ENCODE assay signal across 22 cellular contexts in the genomic region with DNA sequence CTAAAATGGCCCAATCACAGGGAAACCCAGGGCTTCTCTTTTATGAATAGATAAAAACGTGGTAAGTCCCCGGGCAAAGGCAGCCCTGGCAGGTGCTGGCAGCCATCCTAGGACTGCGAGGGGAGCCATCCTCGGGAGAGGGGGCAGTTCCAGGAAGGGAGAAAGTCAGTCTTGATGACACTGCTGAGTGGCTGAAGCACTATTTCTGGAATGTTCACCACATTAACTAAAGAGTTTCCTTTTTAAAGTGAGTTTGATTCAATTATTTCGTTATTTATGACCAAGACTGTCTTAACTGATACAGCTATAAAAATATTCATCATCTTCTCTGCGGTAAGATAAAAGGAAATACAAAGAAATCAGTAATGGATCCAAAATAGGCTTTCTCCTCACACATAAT. TPM values are rescaled to one million over a fixed set of nuclear protein-coding genes. Genes with fewer than 3 reads are reported as not detected.
"Had no signal": no experiment of that assay in that cellular context is flagged by ENCODE, and none has a peak within 500 bp of the region (broad histone marks: within the 10 kb centered on the region; RNA-seq: fewer than 3 reads in every experiment).

No MANE protein-coding gene starts in this region.

- H3K9me3 Mint-ChIP-seq: activated CD8-positive, alpha-beta T cell treated with anti-CD3 and anti-CD28 coated beads for 36 hours; activated naive CD4-positive, alpha-beta T cell treated with anti-CD3 and anti-CD28 coated beads for 36 hours; activated naive CD8-positive, alpha-beta T cell treated with anti-CD3 and anti-CD28 coated beads, Interleukin-2, amount 50 U/mL, for 24 hours; activated T-cell treated with anti-CD3 and anti-CD28 coated beads, Interleukin-2, amount 50 U/mL, for 24 hours; effector memory CD8-positive, alpha-beta T cell; immature natural killer cell; memory B cell; naive thymus-derived CD4-positive, alpha-beta T cell had no signal

- H3K4me1 Mint-ChIP-seq: naive thymus-derived CD4-positive, alpha-beta T cell had no signal

- H3K4me3 Mint-ChIP-seq: activated CD8-positive, alpha-beta T cell treated with anti-CD3 and anti-CD28 coated beads for 36 hours; activated naive CD4-positive, alpha-beta T cell treated with anti-CD3 and anti-CD28 coated beads for 36 hours; activated naive CD8-positive, alpha-beta T cell treated with anti-CD3 and anti-CD28 coated beads, Interleukin-2, amount 50 U/mL, for 24 hours; activated T-cell treated with anti-CD3 and anti-CD28 coated beads, Interleukin-2, amount 50 U/mL, for 24 hours; effector memory CD8-positive, alpha-beta T cell; immature natural killer cell; memory B cell; naive thymus-derived CD4-positive, alpha-beta T cell had no signal

- H3K27ac ChIP-seq: ascending aorta, esophagus squamous epithelium, ovary, upper lobe of right lung had no signal

- H3K36me3 Mint-ChIP-seq: immature natural killer cell; memory B cell; naive thymus-derived CD4-positive, alpha-beta T cell had no signal

- H3K9me3 ChIP-seq: ascending aorta, esophagus squamous epithelium, heart right ventricle, mucosa of descending colon, ovary, upper lobe of right lung had no signal

- H3K4me1 ChIP-seq: ascending aorta, upper lobe of right lung had no signal

- H3K4me3 ChIP-seq: ascending aorta, esophagus squamous epithelium, heart right ventricle, mucosa of descending colon, ovary, upper lobe of right lung had no signal

- ATAC-seq: activated CD8-positive, alpha-beta T cell treated with anti-CD3 and anti-CD28 coated beads for 36 hours; activated naive CD8-positive, alpha-beta T cell treated with anti-CD3 and anti-CD28 coated beads, Interleukin-2, amount 50 U/mL, for 24 hours; effector memory CD8-positive, alpha-beta T cell; mucosa of descending colon; naive thymus-derived CD4-positive, alpha-beta T cell; sciatic nerve; upper lobe of right lung had no signal

- DNase-seq: activated CD4-positive, alpha-beta T cell treated with anti-CD3 and anti-CD28 coated beads for 48 hours; activated CD4-positive, CD25-positive, alpha-beta regulatory T cell; activated CD8-positive, alpha-beta T cell treated with anti-CD3 and anti-CD28 coated beads for 36 hours; activated naive CD4-positive, alpha-beta T cell treated with anti-CD3 and anti-CD28 coated beads for 36 hours; activated naive CD8-positive, alpha-beta T cell treated with anti-CD3 and anti-CD28 coated beads, Interleukin-2, amount 50 U/mL, for 24 hours; activated T-cell treated with anti-CD3 and anti-CD28 coated beads, Interleukin-2, amount 50 U/mL, for 24 hours; effector memory CD8-positive, alpha-beta T cell; esophagus squamous epithelium; immature natural killer cell; kidney glomerular epithelial cell; mucosa of descending colon; naive thymus-derived CD4-positive, alpha-beta T cell; ovary; stimulated activated naive CD4-positive, alpha-beta T cell; T1000; upper lobe of right lung had no signal

- H3K27ac Mint-ChIP-seq: activated CD8-positive, alpha-beta T cell treated with anti-CD3 and anti-CD28 coated beads for 36 hours; activated naive CD4-positive, alpha-beta T cell treated with anti-CD3 and anti-CD28 coated beads for 36 hours; activated naive CD8-positive, alpha-beta T cell treated with anti-CD3 and anti-CD28 coated beads, Interleukin-2, amount 50 U/mL, for 24 hours; activated T-cell treated with anti-CD3 and anti-CD28 coated beads, Interleukin-2, amount 50 U/mL, for 24 hours; effector memory CD8-positive, alpha-beta T cell; immature natural killer cell; memory B cell; naive thymus-derived CD4-positive, alpha-beta T cell had no signal

- H3K27me3 ChIP-seq: ascending aorta, esophagus squamous epithelium, heart right ventricle, ovary, upper lobe of right lung had no signal

- H3K36me3 ChIP-seq: ascending aorta, esophagus squamous epithelium, heart right ventricle, ovary, upper lobe of right lung had no signal

RNA-seq across cellular contexts. Expression of a gene that starts 20.4 kb away (rescaled TPM):
- total RNA-seq: activated CD8-positive, alpha-beta T cell treated with anti-CD3 and anti-CD28 coated beads for 36 hours; activated naive CD4-positive, alpha-beta T cell treated with anti-CD3 and anti-CD28 coated beads for 36 hours; dermis microvascular lymphatic vessel endothelial cell; esophagus squamous epithelium; naive thymus-derived CD4-positive, alpha-beta T cell; sciatic nerve; T-helper 1 cell treated with Interleukin-12 subunit alpha and Interleukin-12 subunit beta and Interleukin-4 antibody, amounts not matched to agents 30 ng/mL and 1 ng/mL, for 36 hours; upper lobe of right lung had no signal
- polyA plus RNA-seq: immature natural killer cell; naive thymus-derived CD4-positive, alpha-beta T cell; ovary had no signal
